1 cellular context compared by ENCODE assay signal in genomic region chr17:81337449-81337848, GRCh38.
TF ChIP-seq lines count a peak whose summit lies in the region.

No MANE protein-coding gene starts in this region.

TF ChIP-seq in HepG2, 621 proteins besides CTCF, POLR2A, EP300 and RAD21:
- TF ChIP-seq CEBPZ (IDR thresholded peaks at IDR 0.05; ENCODE audit: low read length): no peak
- 0 out of 2 replicates have a peak, but pooled peaks have one; percentile 18 for TF ChIP-seq ZNF576 (CRISPR knock-in tag; IDR thresholded peaks at IDR 0.05)
- TF ChIP-seq MAFG (CRISPR knock-in tag; IDR thresholded peaks at IDR 0.05): no peak
- TF ChIP-seq SOX6 (IDR thresholded peaks at IDR 0.05): no peak
- no peak for TF ChIP-seq SOX6 (CRISPR knock-in tag; IDR thresholded peaks at IDR 0.05)
- no peak for TF ChIP-seq ZNF546 (CRISPR knock-in tag; conservative IDR thresholded peaks at IDR 0.05)
- TF ChIP-seq ZNF281 (CRISPR knock-in tag; IDR thresholded peaks at IDR 0.05; ENCODE audit: borderline replicate concordance): peak; percentile 78; the same call in 1 of the 2 replicates
- no peak for TF ChIP-seq KAT7 (CRISPR knock-in tag; IDR thresholded peaks at IDR 0.05; ENCODE audit: borderline replicate concordance)
- 0 out of 2 replicates have a peak, but pooled peaks have one; percentile 45 for TF ChIP-seq ZBTB7B (CRISPR knock-in tag; IDR thresholded peaks at IDR 0.05)
